In genomic region chrX:154409222-154409871, GRCh38 we compare ENCODE assay signal across 8 cellular contexts.
A peak's percentile ranks its signal among the peaks of the same experiment; 100 is the strongest.
DNase-seq lines count a peak whose midpoint lies in the region; ATAC-seq and TF ChIP-seq lines count a peak whose summit lies in the region.

TSS of gene DNASE1L1 (minus strand) at chrX:154409254. CDS start at chrX:154405568, 3,686 bp downstream.

- H3K36me3 ChIP-seq in ACC112 (ENCODE audit: insufficient read depth, low read length) = no peaks in the 10 kb centered on the region
- no peaks in the 10 kb centered on the region for H3K36me3 ChIP-seq in iPS-18a (ENCODE audit: control insufficient read depth, low read depth, low read length)

- TF ChIP-seq CTCF in astrocyte of the spinal cord (IDR thresholded peaks at IDR 0.05; ENCODE audit: low read depth, low read length) = no peak

- no peaks in the 10 kb centered on the region for H3K27me3 ChIP-seq in ACC112 (ENCODE audit: insufficient read depth, low read length)
- H3K27me3 ChIP-seq in iPS-18a (ENCODE audit: control insufficient read depth, insufficient read depth, low read length) = no peaks in the 10 kb centered on the region

- H3K9me3 ChIP-seq in iPS-18a (ENCODE audit: control insufficient read depth, low read depth, low read length) = no peaks in the 10 kb centered on the region

- no peak within 1 kb of the TSS for H3K9ac ChIP-seq in iPS-18a (ENCODE audit: low read length)

- H3K27ac ChIP-seq in ACC112 (ENCODE audit: low read depth, low read length) = peak within 1 kb of the TSS; percentile 59
- H3K27ac ChIP-seq in iPS-18a (ENCODE audit: low read length) = no peak within 1 kb of the TSS

- peaks cover 11% of the 10 kb centered on the region for H3K4me1 ChIP-seq in ACC112 (ENCODE audit: control insufficient read depth, insufficient read depth, low read length, unreplicated experiment)
- H3K4me1 ChIP-seq in iPS-18a (ENCODE audit: control insufficient read depth, low read depth, low read length) = no peaks in the 10 kb centered on the region

- in situ Hi-C loops in astrocyte of the spinal cord (cut with HindIII; ENCODE audit: low sequenced_read_pairs) = no loop called here

- DNase-seq in NOMO-1 (lab: John Stamatoyannopoulos, UW; ENCODE audit: unreplicated experiment in 2 of 2) (peak; percentile 66 to 67), astrocyte of the spinal cord (ENCODE audit: low read depth, low spot score) (peak; percentile 91), skeletal muscle cell (ENCODE audit: low read depth) (peak; percentile 71)

- H3K79me2 ChIP-seq in ACC112 (ENCODE audit: control insufficient read depth, insufficient read depth, low read length, unreplicated experiment) = peaks cover 12% of the 10 kb centered on the region

- no peak within 1 kb of the TSS for H2AFZ ChIP-seq in ACC112 (ENCODE audit: low read length, unreplicated experiment)

- peak within 1 kb of the TSS; percentile 80 for H3K4me3 ChIP-seq in ACC112 (ENCODE audit: low read depth, low read length)
- H3K4me3 ChIP-seq in astrocyte of the spinal cord (ENCODE audit: low read depth, low read length) = peak within 1 kb of the TSS; percentile 41
- H3K4me3 ChIP-seq in iPS-18a (ENCODE audit: low read length) = peak within 1 kb of the TSS; percentile 33
- H3K4me3 ChIP-seq in skeletal muscle cell (ENCODE audit: low read depth, low read length) = peak within 1 kb of the TSS; percentile 56

- ATAC-seq in GM18907 (IDR thresholded peaks at IDR 0.05; ENCODE audit: unreplicated experiment) = peak; percentile 41
- no peak for ATAC-seq in GM21717 (IDR thresholded peaks at IDR 0.05; ENCODE audit: unreplicated experiment)
- ATAC-seq in GM21381 (IDR thresholded peaks at IDR 0.05; ENCODE audit: unreplicated experiment) = no peak
